Comparison of ENCODE assay signal across 8 cellular contexts in genomic region chr6:43771858-43772570, GRCh38.
DNase-seq lines count a peak whose midpoint lies in the region.

No MANE protein-coding gene starts in this region.

- DNase-seq in NCI-H1092 treated with DMSO at 0.1 percent for 48 hours (lab: John Stamatoyannopoulos, UW) (peak; percentile 13), NCI-H1092 (lab: John Stamatoyannopoulos, UW) (no peak), LoVo (ENCODE audit: low spot score) (peak; percentile 66), medulla oblongata (ENCODE audit: extremely low spot score) (peak; percentile 51), T1000 (lab: John Stamatoyannopoulos, UW) (no peak)
- peak; percentile 18 for DNase-seq in activated CD4-positive, alpha-beta T cell treated with anti-CD3 and anti-CD28 coated beads, Interleukin-2, amount 50 U/mL, for 1 hour
- peak; percentile 47 for DNase-seq in stimulated activated CD8-positive, alpha-beta memory T cell treated with anti-CD3 and anti-CD28 coated beads, Interleukin-12 subunit alpha, Interleukin-12 subunit beta, amount 100 ng/mL, for 4 hours (ENCODE audit: low read depth)

- H3K9me3 ChIP-seq in duodenal mucosa (ENCODE audit: control insufficient read depth in 1 of 2, low read length in 2 of 2), result no peaks in the 10 kb centered on the region

- H3K36me3 ChIP-seq in duodenal mucosa (ENCODE audit: control insufficient read depth in 1 of 2, insufficient read depth in 2 of 2, low read length in 2 of 2), result peaks cover 0 to 15% of the 10 kb centered on the region in 2 donors

- H3K4me3 ChIP-seq in duodenal mucosa (ENCODE audit: low read depth in 1 of 2, low read length in 2 of 2), result peak overlapping the region; percentile 79 to 87

- H3K9ac ChIP-seq in duodenal mucosa (ENCODE audit: low read depth in 1 of 2, low read length in 2 of 2), result peak overlapping the region; percentile 97 to 99

- H3K4me1 ChIP-seq in duodenal mucosa (ENCODE audit: control insufficient read depth in 1 of 2, insufficient read depth in 2 of 2, low read length in 2 of 2), result peaks cover 60 to 71% of the 10 kb centered on the region in 2 donors

- H3K27ac ChIP-seq in duodenal mucosa (ENCODE audit: low read depth, low read length), result peak overlapping the region; percentile 96

- no peaks in the 10 kb centered on the region for H3K27me3 ChIP-seq in duodenal mucosa (ENCODE audit: control insufficient read depth in 1 of 2, insufficient read depth in 2 of 2, low read length in 2 of 2)

Comparison
In these comparisons a context has a peak if more than half of its experiments do, and no peak if none do; other contexts are left out.
1. DNase-seq: peak in NCI-H1092 treated with DMSO at 0.1 percent for 48 hours (single experiment), LoVo (single experiment), activated CD4-positive, alpha-beta T cell treated with anti-CD3 and anti-CD28 coated beads, Interleukin-2, amount 50 U/mL, for 1 hour (single experiment), medulla oblongata (single experiment) and stimulated activated CD8-positive, alpha-beta memory T cell treated with anti-CD3 and anti-CD28 coated beads, Interleukin-12 subunit alpha, Interleukin-12 subunit beta, amount 100 ng/mL, for 4 hours (single experiment); none in NCI-H1092 (single experiment) and T1000 (single experiment).